ENCODE assay signal across 9 cellular contexts in genomic region chr2:134282638-134283400, GRCh38. TPM values are rescaled to one million over a fixed set of nuclear protein-coding genes. Genes with fewer than 3 reads are reported as not detected.
DNase-seq lines count a peak whose midpoint lies in the region; ATAC-seq and TF ChIP-seq lines count a peak whose summit lies in the region.
"Had no signal": no experiment of that assay in that cellular context is flagged by ENCODE, and none has a peak within 500 bp of the region (broad histone marks: within the 10 kb centered on the region; RNA-seq: fewer than 3 reads in every experiment).

No MANE protein-coding gene starts in this region.

- in situ Hi-C loops in HAP-1 (cut with MboI; ENCODE audit: low sequenced_read_pairs) = no loop called here

- WGBS in spleen, 5 donors = 57 to 72% (median 64%) methylated on average over 4 of the region's 4 CpGs

- ATAC-seq in GM18909 (IDR thresholded peaks at IDR 0.05; ENCODE audit: poor library complexity, unreplicated experiment) (peak; percentile 92), HG02884 (IDR thresholded peaks at IDR 0.05; ENCODE audit: unreplicated experiment) (peak; percentile 90)
- ATAC-seq: K562 had no signal

- intact Hi-C loops in spleen (cut with DNase I; ENCODE audit: low total_unique reads) = no loop called here
- intact Hi-C loops in posterior cingulate gyrus (cut with DNase I) = no loop called here

- H3K27ac ChIP-seq in Peyer's patch = peak overlapping the region; percentile 13 to 64 (median 31)
- H3K27ac ChIP-seq in spleen = peak overlapping the region in 7 of 8 donors; percentile 28 to 72 (median 48)

- H3K4me3 ChIP-seq in Peyer's patch (peak overlapping the region in 1 of 4 donors; percentile 1), spleen (no peak overlapping the region), HAP-1 (no peak overlapping the region)
- H3K4me3 ChIP-seq: K562 had no signal

- H3K9me3 ChIP-seq in Peyer's patch (no peaks in the 10 kb centered on the region), spleen (no peaks in the 10 kb centered on the region), HAP-1 (no peaks in the 10 kb centered on the region)

- TF ChIP-seq POLR2A in Peyer's patch (IDR thresholded peaks at IDR 0.05) = no peak
- TF ChIP-seq POLR2A in spleen (IDR thresholded peaks at IDR 0.05) = no peak

- H3K4me1 ChIP-seq in Peyer's patch = peaks cover 0 to 36% (median 9%) of the 10 kb centered on the region in 4 donors
- H3K4me1 ChIP-seq in spleen = peaks cover 23 to 100% (median 70%) of the 10 kb centered on the region in 6 donors
- no peaks in the 10 kb centered on the region for H3K4me1 ChIP-seq in HAP-1

- peak in 2 of 3 donors; percentile 53 to 63 for DNase-seq in Peyer's patch
- no peak for DNase-seq in spleen
- DNase-seq in HAP-1 (ENCODE audit: low spot score in 2 of 2) = no peak
- DNase-seq in posterior cingulate gyrus = no peak
- no peak for DNase-seq in UCSD-AML1 (lab: John Stamatoyannopoulos, UW; ENCODE audit: unreplicated experiment)
- DNase-seq in NCI-H69 (lab: John Stamatoyannopoulos, UW) = no peak

- TF ChIP-seq CTCF in Peyer's patch (IDR thresholded peaks at IDR 0.05) (no peak), spleen (IDR thresholded peaks at IDR 0.05 in 8 of 11, conservative IDR thresholded peaks at IDR 0.05 in 3 of 11) (no peak)

- H3K36me3 ChIP-seq in Peyer's patch (peaks cover 0 to 7% (median 0%) of the 10 kb centered on the region in 3 donors), spleen (peaks cover 0 to 26% (median 0%) of the 10 kb centered on the region in 6 donors), HAP-1 (replicated peaks) (no peaks in the 10 kb centered on the region)

- H3K27me3 ChIP-seq in Peyer's patch (no peaks in the 10 kb centered on the region), spleen (replicated peaks in 1 of 7) (no peaks in the 10 kb centered on the region), HAP-1 (ENCODE audit: low read depth) (no peaks in the 10 kb centered on the region)

RNA-seq across cellular contexts. Expression of gene MGAT5, which starts 28.9 kb away (rescaled TPM):
- 100 to 1,000 TPM; 106 to 182 (median 117) TPM for total RNA-seq in Peyer's patch
- 100 to 1,000 TPM in 4 of 7 donors, 10 to 100 TPM in 3; 81.0 to 110 (median 101) TPM for total RNA-seq in spleen
- polyA plus RNA-seq in spleen = 10 to 100 TPM; 11.2 to 17.5 (median 14.4) TPM

Comparison
In these comparisons a context has a peak if more than half of its experiments do, and no peak if none do; other contexts are left out.
1. DNase-seq: peak in Peyer's patch (2 of 3); none in spleen (single experiment), HAP-1 (0 of 2), posterior cingulate gyrus (0 of 10), UCSD-AML1 (single experiment) and NCI-H69 (single experiment).